ENCODE assay signal across 1 cellular context in genomic region chr15:66503041-66503648, GRCh38.
A peak's percentile ranks its signal among the peaks of the same experiment; 100 is the strongest.
TF ChIP-seq lines count a peak whose summit lies in the region.

No MANE protein-coding gene starts in this region.

TF ChIP-seq in endothelial cell of umbilical vein, 7 proteins besides CTCF, POLR2A, EP300 and RAD21:
- peak; percentile 7 for TF ChIP-seq POLR2AphosphoS5 (IDR thresholded peaks at IDR 0.05; ENCODE audit: insufficient read depth, low read depth, low read length)
